7 cellular contexts compared by ENCODE assay signal in genomic region chr21:45315676-45316470, GRCh38. TPM values are rescaled to one million over a fixed set of nuclear protein-coding genes. Genes with fewer than 3 reads are reported as not detected.
A peak's percentile ranks its signal among the peaks of the same experiment; 100 is the strongest.
DNase-seq lines count a peak whose midpoint lies in the region; FAIRE-seq and TF ChIP-seq lines count a peak whose summit lies in the region.
"Not testable (repeated sequence)": the region's sequence is repeated elsewhere in the genome, so short reads cannot be mapped to it uniquely, and the experiment has no call there.

No MANE protein-coding gene starts in this region.

- H3K4me2 ChIP-seq in endothelial cell of umbilical vein (ENCODE audit: insufficient read depth, low read length): not testable (repeated sequence)

- not testable (repeated sequence) for H3K9me1 ChIP-seq in endothelial cell of umbilical vein (replicated peaks; ENCODE audit: control insufficient read depth, extremely low read depth, insufficient read depth, low read length)

- intact Hi-C loops in endothelial cell of umbilical vein (cut with micrococcal nuclease); tibial artery (cut with DNase I; ENCODE audit: low total_unique reads): not testable (repeated sequence)

- not testable (repeated sequence) for H3K36me3 ChIP-seq in HEK293 (ENCODE audit: control insufficient read depth in 2 of 2, insufficient read depth in 1 of 2, low read length in 2 of 2); endothelial cell of umbilical vein (ENCODE audit: control insufficient read depth in 2 of 2, extremely low read depth in 1 of 2, insufficient read depth in 2 of 2, low read length in 2 of 2); tibial artery

- not testable (repeated sequence) for H3K4me3 ChIP-seq in HEK293 (ENCODE audit: low read depth, low read length); endothelial cell of umbilical vein (replicated peaks in 1 of 3; ENCODE audit: insufficient read depth in 1 of 3, low read depth in 1 of 3, low read length in 3 of 3); tibial artery

- not testable (repeated sequence) for TF ChIP-seq POLR2A in endothelial cell of umbilical vein (IDR thresholded peaks at IDR 0.05; ENCODE audit: low read depth, low read length)

- CTCF ChIA-PET in HEK293 (lab: Yijun Ruan, JAX) (interaction anchor here (0.7 to 1.9 kb wide), 5 partner anchors 13 to 391 kb away, joined by 3 to 7 read pairs (median 4); no protein-coding TSS in a partner anchor), endothelial cell of umbilical vein (lab: Charles Lee) (interaction anchor here (0.6 to 1.9 kb wide), 2 partner anchors 14 to 22 kb away, joined by 3 to 5 read pairs; no protein-coding TSS in a partner anchor)

- not testable (repeated sequence) for BruUV-seq in endothelial cell of umbilical vein (replicated peaks; lab: Mats Ljungman, UMichigan)

- not testable (repeated sequence) for H3K79me2 ChIP-seq in endothelial cell of umbilical vein (ENCODE audit: control insufficient read depth, insufficient read depth, low read length)

- H3K27me3 ChIP-seq in endothelial cell of umbilical vein (ENCODE audit: control insufficient read depth in 2 of 2, insufficient read depth in 2 of 2, low read length in 2 of 2); tibial artery: not testable (repeated sequence)

- DNase-seq in DMS 273 (lab: John Stamatoyannopoulos, UW; ENCODE audit: unreplicated experiment): peak; percentile 58
- DNase-seq in NCI-H2171 treated with DMSO at 0.1 percent for 48 hours (lab: John Stamatoyannopoulos, UW): peak; percentile 53
- peak; percentile 54 for DNase-seq in astrocyte of the hippocampus (ENCODE audit: low read depth, low spot score)
- DNase-seq in endothelial cell of umbilical vein (ENCODE audit: low read depth, low spot score): not testable (repeated sequence)
- peak in 1 of 2 donors; percentile 38 for DNase-seq in tibial artery

- not testable (repeated sequence) for TF ChIP-seq CTCF in HEK293 (tag by site-specific recombination; IDR thresholded peaks at IDR 0.05); VCaP (conservative IDR thresholded peaks at IDR 0.05); endothelial cell of umbilical vein (IDR thresholded peaks at IDR 0.05; ENCODE audit: extremely low read depth in 1 of 2, insufficient read depth in 1 of 2, low read depth in 1 of 2, low read length in 2 of 2); tibial artery (IDR thresholded peaks at IDR 0.05)

- dilution Hi-C loops in endothelial cell of umbilical vein (cut with MboI; ENCODE audit: extremely low pct_ligation_motif_present, low sequenced_read_pairs): not testable (repeated sequence)

- peak; percentile 58 for FAIRE-seq in endothelial cell of umbilical vein (lab: Jason Lieb, UNC)

- not testable (repeated sequence) for H3K27ac ChIP-seq in HEK293 (ENCODE audit: extremely low read depth, low read depth, low read length); endothelial cell of umbilical vein (ENCODE audit: insufficient read depth, low read depth, low read length)
- H3K27ac ChIP-seq in VCaP (peak overlapping the region; percentile 9), tibial artery (peak overlapping the region; percentile 96 to 99)

- not testable (repeated sequence) for H4K20me1 ChIP-seq in endothelial cell of umbilical vein (replicated peaks; ENCODE audit: control insufficient read depth, extremely low read depth, insufficient read depth, low read length)

- H3K9me3 ChIP-seq in HEK293 (ENCODE audit: control insufficient read depth, insufficient read depth, low read depth, low read length); endothelial cell of umbilical vein (replicated peaks; ENCODE audit: control insufficient read depth, insufficient read depth, low read length); tibial artery: not testable (repeated sequence)

- not testable (repeated sequence) for H3K9ac ChIP-seq in endothelial cell of umbilical vein (replicated peaks; ENCODE audit: extremely low read depth, insufficient read depth, low read length)

- POLR2A ChIA-PET in HEK293 (lab: Yijun Ruan, JAX); endothelial cell of umbilical vein (lab: Charles Lee): not testable (repeated sequence)

- H2AFZ ChIP-seq in endothelial cell of umbilical vein (ENCODE audit: low read depth, low read length): not testable (repeated sequence)

- H3K4me1 ChIP-seq in HEK293 (ENCODE audit: control insufficient read depth, insufficient read depth, low read length): not testable (repeated sequence)
- H3K4me1 ChIP-seq in endothelial cell of umbilical vein (ENCODE audit: control insufficient read depth, extremely low read depth, insufficient read depth, low read length): peaks cover 39% of the 10 kb centered on the region
- H3K4me1 ChIP-seq in tibial artery: peaks cover 5 to 44% (median 37%) of the 10 kb centered on the region in 4 donors

TF ChIP-seq in HEK293, 187 proteins besides CTCF, POLR2A, EP300 and RAD21:
- peak; percentile 84 for TF ChIP-seq ZNF146 (tag by site-specific recombination; IDR thresholded peaks at IDR 0.05)

RNA-seq across cellular contexts. Expression of gene POFUT2, which starts 28.2 kb away (rescaled TPM):
- 47.5 and 48.9 TPM in 2 replicates for total RNA-seq in endothelial cell of umbilical vein
- 29.6 and 30.7 TPM in 2 replicates for polyA plus RNA-seq in endothelial cell of umbilical vein
- 23.4 and 24.8 TPM in 2 replicates for polyA plus RNA-seq in endothelial cell of umbilical vein (2011; cell fraction: cytosol; rRNA removed)
- polyA plus RNA-seq in endothelial cell of umbilical vein (2011; cell fraction: nucleus; rRNA removed): 111 and 122 TPM in 2 replicates
- polyA plus RNA-seq in endothelial cell of umbilical vein (2012): 34.1 and 48.5 TPM in 2 replicates
- 22.6 and 24.2 TPM in 2 replicates for polyA minus RNA-seq in endothelial cell of umbilical vein
- polyA minus RNA-seq in endothelial cell of umbilical vein (2011; cell fraction: cytosol; rRNA and poly(A)+ RNA removed): 1.6 TPM
- 33.7 and 49.5 TPM in 2 replicates for polyA minus RNA-seq in endothelial cell of umbilical vein (2011; cell fraction: nucleus; rRNA and poly(A)+ RNA removed)
